In genomic region chr2:164840930-164841718, GRCh38 we compare ENCODE assay signal across 8 cellular contexts. TPM values are rescaled to one million over a fixed set of nuclear protein-coding genes. Genes with fewer than 3 reads are reported as not detected.
DNase-seq lines count a peak whose midpoint lies in the region; ATAC-seq and TF ChIP-seq lines count a peak whose summit lies in the region.

No MANE protein-coding gene starts in this region.

- ATAC-seq in GM19043 (IDR thresholded peaks at IDR 0.05; ENCODE audit: low read depth, unreplicated experiment) (peak; percentile 50), HG03159 (IDR thresholded peaks at IDR 0.05; ENCODE audit: unreplicated experiment) (peak; percentile 60), Right ventricle myocardium superior (ENCODE audit: poor library complexity) (peak; percentile 91)

- no peak overlapping the region for H3K4me3 ChIP-seq in CD8-positive, alpha-beta memory T cell (ENCODE audit: low read length)
- H3K4me3 ChIP-seq in osteoblast (ENCODE audit: insufficient read depth, low read length): peak overlapping the region; percentile 86

- H3K4me1 Mint-ChIP-seq in CD8-positive, alpha-beta memory T cell: peaks cover 4 to 11% (median 6%) of the 10 kb centered on the region in 3 donors
- H3K4me1 Mint-ChIP-seq in activated naive CD8-positive, alpha-beta T cell treated with anti-CD3 and anti-CD28 coated beads for 36 hours: peaks cover 7% of the 10 kb centered on the region

- CTCF ChIA-PET in CD8-positive, alpha-beta memory T cell (lab: Charles Lee): no interaction called here

- peaks cover 23 to 37% of the 10 kb centered on the region in 2 donors for H3K27me3 Mint-ChIP-seq in CD8-positive, alpha-beta memory T cell
- peaks cover 56% of the 10 kb centered on the region for H3K27me3 Mint-ChIP-seq in activated naive CD8-positive, alpha-beta T cell treated with anti-CD3 and anti-CD28 coated beads for 36 hours

- no peak overlapping the region for H3K27ac Mint-ChIP-seq in CD8-positive, alpha-beta memory T cell
- H3K27ac Mint-ChIP-seq in activated naive CD8-positive, alpha-beta T cell treated with anti-CD3 and anti-CD28 coated beads for 36 hours: no peak overlapping the region

- no peak for DNase-seq in CD8-positive, alpha-beta memory T cell
- DNase-seq in NCI-H510A (lab: John Stamatoyannopoulos, UW) (peak; percentile 53), Right ventricle myocardium superior (peak; percentile 87), osteoblast (ENCODE audit: insufficient read length, low spot score, missing footprints) (peak; percentile 96)
- DNase-seq in activated naive CD8-positive, alpha-beta T cell treated with anti-CD3 and anti-CD28 coated beads for 36 hours: peak; percentile 56
- DNase-seq in NK-92 treated with Interleukin-12 subunit alpha and Interleukin-12 subunit beta, amount 100 ng/mL, for 24 hours (lab: John Stamatoyannopoulos, UW): no peak

- H2AFZ ChIP-seq in osteoblast (ENCODE audit: low read length): peak overlapping the region; percentile 95

- no peaks in the 10 kb centered on the region for H3K36me3 ChIP-seq in CD8-positive, alpha-beta memory T cell (ENCODE audit: insufficient read depth, low read length)
- no peaks in the 10 kb centered on the region for H3K36me3 ChIP-seq in osteoblast (ENCODE audit: insufficient read depth, low read length)

- H3K27ac ChIP-seq in CD8-positive, alpha-beta memory T cell (ENCODE audit: low read depth, low read length): no peak overlapping the region
- H3K27ac ChIP-seq in osteoblast (ENCODE audit: low read depth, low read length): peak overlapping the region; percentile 6

- H3K4me1 ChIP-seq in CD8-positive, alpha-beta memory T cell (ENCODE audit: insufficient read depth, low read length): no peaks in the 10 kb centered on the region
- H3K4me1 ChIP-seq in osteoblast (ENCODE audit: insufficient read depth, low read length): peaks cover 12% of the 10 kb centered on the region

- POLR2A ChIA-PET in CD8-positive, alpha-beta memory T cell (lab: Charles Lee): no interaction called here

- no peaks in the 10 kb centered on the region for H3K9me3 ChIP-seq in CD8-positive, alpha-beta memory T cell (ENCODE audit: low read length)
- H3K9me3 ChIP-seq in osteoblast (ENCODE audit: low read depth, low read length): no peaks in the 10 kb centered on the region

- H4K20me1 ChIP-seq in osteoblast (ENCODE audit: insufficient read depth, low read length): no peaks in the 10 kb centered on the region

- peak overlapping the region in 4 of 7 donors; percentile 23 to 66 (median 54) for H3K4me3 Mint-ChIP-seq in CD8-positive, alpha-beta memory T cell
- H3K4me3 Mint-ChIP-seq in activated naive CD8-positive, alpha-beta T cell treated with anti-CD3 and anti-CD28 coated beads for 36 hours: peak overlapping the region; percentile 63

- peaks cover 5% of the 10 kb centered on the region for H3K79me2 ChIP-seq in osteoblast (ENCODE audit: insufficient read depth, low read length)

- H3K4me2 ChIP-seq in osteoblast (ENCODE audit: insufficient read depth, low read length): peak overlapping the region; percentile 93

- H3K36me3 Mint-ChIP-seq in CD8-positive, alpha-beta memory T cell: no peaks in the 10 kb centered on the region
- H3K36me3 Mint-ChIP-seq in activated naive CD8-positive, alpha-beta T cell treated with anti-CD3 and anti-CD28 coated beads for 36 hours: no peaks in the 10 kb centered on the region

- peaks cover 4% of the 10 kb centered on the region for H3K27me3 ChIP-seq in CD8-positive, alpha-beta memory T cell (ENCODE audit: insufficient read depth, low read length, poor library complexity, severe bottlenecking)
- H3K27me3 ChIP-seq in osteoblast (ENCODE audit: insufficient read depth, low read length): peaks cover 3% of the 10 kb centered on the region

- intact Hi-C loops in Right ventricle myocardium superior (cut with DNase I): loop anchor here (2.0 to 5.0 kb wide), 2 partner anchors 72 to 104 kb away; no protein-coding TSS in a partner anchor

- TF ChIP-seq CTCF in osteoblast (IDR thresholded peaks at IDR 0.05; ENCODE audit: extremely low read depth, low read depth, low read length): no peak

- H3K9me3 Mint-ChIP-seq in CD8-positive, alpha-beta memory T cell: peaks cover 0 to 5% (median 2%) of the 10 kb centered on the region in 5 donors
- H3K9me3 Mint-ChIP-seq in activated naive CD8-positive, alpha-beta T cell treated with anti-CD3 and anti-CD28 coated beads for 36 hours: no peaks in the 10 kb centered on the region

RNA-seq across cellular contexts. Expression of gene COBLL1, which starts 0.5 kb away (rescaled TPM):
- not detected for total RNA-seq in CD8-positive, alpha-beta memory T cell
- polyA plus RNA-seq in CD8-positive, alpha-beta memory T cell: not detected
- under 1 TPM; 0.28 to 0.45 TPM for total RNA-seq in activated naive CD8-positive, alpha-beta T cell treated with anti-CD3 and anti-CD28 coated beads for 36 hours
- total RNA-seq in Right ventricle myocardium superior (12.1 TPM), osteoblast (10.9 and 17.4 TPM in 2 replicates)

Comparison
In these comparisons a context has a peak if more than half of its experiments do, and no peak if none do; other contexts are left out.
1. DNase-seq: peak in NCI-H510A (single experiment), activated naive CD8-positive, alpha-beta T cell treated with anti-CD3 and anti-CD28 coated beads for 36 hours (single experiment), Right ventricle myocardium superior (single experiment) and osteoblast (single experiment); none in CD8-positive, alpha-beta memory T cell (0 of 5) and NK-92 treated with Interleukin-12 subunit alpha and Interleukin-12 subunit beta, amount 100 ng/mL, for 24 hours (single experiment).
2. Peak in every context shown above with its lines, with median percentiles within 50 percentile points of each other: ATAC-seq.